13 cellular contexts compared by ENCODE assay signal in the genomic region with DNA sequence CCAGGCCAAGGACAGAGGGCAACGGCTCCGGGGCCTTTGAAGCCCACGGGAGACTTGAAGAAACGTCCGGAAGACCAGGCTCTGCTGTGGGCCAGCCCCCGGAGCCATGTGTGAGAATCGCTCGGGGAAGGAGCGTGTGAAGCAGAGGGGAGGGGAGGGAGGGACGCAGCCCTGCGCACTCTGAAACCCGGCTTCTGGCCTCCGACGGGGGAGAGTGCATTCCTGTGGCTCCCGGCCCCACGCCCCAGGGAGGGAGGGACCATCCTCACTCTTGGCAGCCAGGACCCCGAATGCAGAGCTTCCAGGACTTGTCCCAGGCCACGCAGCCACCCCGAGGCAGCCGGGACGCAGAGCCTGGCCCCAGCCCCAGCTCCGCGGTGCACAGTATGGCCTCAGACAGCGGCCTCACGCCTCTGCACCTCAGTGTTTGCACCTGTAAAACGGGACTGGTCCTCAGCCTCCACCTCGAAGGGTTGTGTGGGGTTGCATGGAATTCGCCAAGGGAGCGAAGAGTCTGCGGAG.
DNase-seq lines count a peak whose midpoint lies in the region; ATAC-seq and TF ChIP-seq lines count a peak whose summit lies in the region.
"Had no signal": no experiment of that assay in that cellular context is flagged by ENCODE, and none has a peak within 500 bp of the region (broad histone marks: within the 10 kb centered on the region; RNA-seq: fewer than 3 reads in every experiment).

No MANE protein-coding gene starts in this region.

- H3K9me3 ChIP-seq in left lung (no peaks in the 10 kb centered on the region), vagina (no peaks in the 10 kb centered on the region), thyroid gland (no peaks in the 10 kb centered on the region)

- TF ChIP-seq POLR2A in vagina (IDR thresholded peaks at IDR 0.05) (no peak), thyroid gland (IDR thresholded peaks at IDR 0.05) (no peak)

- intact Hi-C loops in Right ventricle myocardium superior (cut with DNase I), result no loop called here
- intact Hi-C loops in Right ventricle myocardium inferior (cut with DNase I), result no loop called here
- intact Hi-C loops in left lung (cut with DNase I), result no loop called here
- intact Hi-C loops in vagina (cut with DNase I), result no loop called here
- intact Hi-C loops in thyroid gland (cut with DNase I), result no loop called here

- ATAC-seq in Right ventricle myocardium superior (ENCODE audit: poor library complexity), result no peak
- ATAC-seq in Right ventricle myocardium inferior, result no peak
- peak; percentile 59 for ATAC-seq in left lung
- ATAC-seq: foreskin keratinocyte had no signal

- H3K27ac ChIP-seq in coronary artery (no peak overlapping the region), left lung (no peak overlapping the region), vagina (no peak overlapping the region), thyroid gland (peak overlapping the region in 1 of 3 donors; percentile 18)
- H3K27ac ChIP-seq: foreskin keratinocyte, KMS-11 had no signal

- peaks cover 0 to 63% of the 10 kb centered on the region in 2 donors for H3K27me3 ChIP-seq in left lung
- H3K27me3 ChIP-seq in vagina, result no peaks in the 10 kb centered on the region
- peaks cover 5% of the 10 kb centered on the region for H3K27me3 ChIP-seq in thyroid gland

- DNase-seq in Right ventricle myocardium superior, result peak; percentile 48
- DNase-seq in Right ventricle myocardium inferior (ENCODE audit: missing footprints), result no peak
- no peak for DNase-seq in coronary artery (ENCODE audit: low spot score)
- DNase-seq in left lung, result peak in 1 of 2 donors; percentile 66
- DNase-seq in vagina (ENCODE audit: extremely low spot score in 2 of 2), result no peak
- DNase-seq in thyroid gland, result no peak
- no peak for DNase-seq in GM10266 (ENCODE audit: extremely low spot score)
- no peak for DNase-seq in HuH-7 (ENCODE audit: low spot score)
- DNase-seq: activated T-cell treated with anti-CD3 and anti-CD28 coated beads, Interleukin-2, amount 50 U/mL, for 48 hours; cerebellar nuclear complex; DMS79 treated with DMSO at 0.1 percent for 48 hours; foreskin keratinocyte had no signal

- peaks cover 3 to 6% of the 10 kb centered on the region in 2 donors for H3K4me1 ChIP-seq in left lung
- H3K4me1 ChIP-seq in vagina, result peaks cover 21% of the 10 kb centered on the region
- peaks cover 0 to 6% of the 10 kb centered on the region in 2 donors for H3K4me1 ChIP-seq in thyroid gland
- H3K4me1 ChIP-seq: foreskin keratinocyte had no signal

- H3K4me3 ChIP-seq in coronary artery (peak overlapping the region; percentile 44), left lung (no peak overlapping the region), vagina (peak overlapping the region; percentile 7 to 8), thyroid gland (replicated peaks in 1 of 3) (no peak overlapping the region)

- H3K36me3 ChIP-seq in left lung (no peaks in the 10 kb centered on the region), vagina (no peaks in the 10 kb centered on the region), thyroid gland (no peaks in the 10 kb centered on the region)

- no peak for TF ChIP-seq CTCF in coronary artery (IDR thresholded peaks at IDR 0.05)
- no peak for TF ChIP-seq CTCF in left lung (IDR thresholded peaks at IDR 0.05)
- no peak for TF ChIP-seq CTCF in vagina (IDR thresholded peaks at IDR 0.05)
- no peak for TF ChIP-seq CTCF in thyroid gland (IDR thresholded peaks at IDR 0.05)
- TF ChIP-seq CTCF in GM10266 (IDR thresholded peaks at IDR 0.05; ENCODE audit: control insufficient read depth, insufficient read depth, low read depth, missing control alignments), result no peak

- WGBS in thyroid gland, 2 donors, result 28% methylated on average over 11 of the region's 30 CpGs; no CpG with 5 or more reads in 1 of the 2 donors

Comparison
In these comparisons a context has a peak if more than half of its experiments do, and no peak if none do; other contexts are left out.
1. H3K4me3 ChIP-seq: peak in coronary artery (single experiment) and vagina (2 of 2); none in left lung (0 of 2) and thyroid gland (0 of 3).